ENCODE assay signal across 32 cellular contexts in genomic region chr14:96756745-96757144, GRCh38.
"Had no signal": no experiment of that assay in that cellular context is flagged by ENCODE, and none has a peak within 500 bp of the region (broad histone marks: within the 10 kb centered on the region; RNA-seq: fewer than 3 reads in every experiment).

No MANE protein-coding gene starts in this region.

- H3K79me2 ChIP-seq: hepatocyte had no signal

- H3K4me2 ChIP-seq: hepatocyte had no signal

- H3K36me3 ChIP-seq: ascending aorta, breast epithelium, cardiac muscle cell, colonic mucosa, esophagus muscularis mucosa, gastrocnemius medialis, heart right ventricle had no signal

- DNase-seq: activated CD4-positive, alpha-beta memory T cell treated with anti-CD3 and anti-CD28 coated beads, Interleukin-2, amount 10 ng/mL, durations not matched to agents 7 days and 5 days; activated CD4-positive, alpha-beta T cell treated with anti-CD3 and anti-CD28 coated beads for 1 hour; activated CD4-positive, alpha-beta T cell treated with anti-CD3 and anti-CD28 coated beads for 4 hours; activated CD4-positive, alpha-beta T cell treated with anti-CD3 and anti-CD28 coated beads, Interleukin-2, amount 10 ng/mL, durations not matched to agents 7 days and 5 days; activated CD4-positive, alpha-beta T cell treated with anti-CD3 and anti-CD28 coated beads, Interleukin-2, amount 50 U/mL, for 4 hours; activated CD8-positive, alpha-beta memory T cell treated with anti-CD3 and anti-CD28 coated beads for 24 hours; activated effector memory CD4-positive, alpha-beta T cell treated with Interleukin-2 at 50 U/mL for 16 hours; activated gamma-delta T cell treated with Interleukin-2 at 50 U/mL for 16 hours; activated naive CD4-positive, alpha-beta T cell treated with Interleukin-2 at 50 U/mL for 16 hours; activated naive CD8-positive, alpha-beta T cell treated with anti-CD3 and anti-CD28 coated beads, Interleukin-2, amount 10 ng/mL, durations not matched to agents 7 days and 5 days; activated T-cell treated with anti-CD3 and anti-CD28 coated beads, Interleukin-2, amount 50 U/mL, for 4 hours; central memory CD4-positive, alpha-beta T cell; cerebellar nuclear complex; colonic mucosa; dermis blood vessel endothelial cell; effector CD4-positive, alpha-beta T cell; effector memory CD8-positive, alpha-beta T cell; foreskin keratinocyte; gastrocnemius medialis; heart right ventricle; T-helper 2 cell had no signal

- H3K9me3 Mint-ChIP-seq: activated CD4-positive, alpha-beta memory T cell treated with anti-CD3 and anti-CD28 coated beads, Interleukin-2, amount 10 ng/mL, durations not matched to agents 7 days and 5 days; activated CD4-positive, alpha-beta T cell treated with anti-CD3 and anti-CD28 coated beads, Interleukin-2, amount 10 ng/mL, durations not matched to agents 7 days and 5 days; activated naive CD4-positive, alpha-beta T cell treated with anti-CD3 and anti-CD28 coated beads, Interleukin-2, amount 50 U/mL, for 72 hours; activated naive CD8-positive, alpha-beta T cell treated with anti-CD3 and anti-CD28 coated beads, Interleukin-2, amount 10 ng/mL, durations not matched to agents 7 days and 5 days; activated T-cell treated with anti-CD3 and anti-CD28 coated beads, Interleukin-2, amount 50 U/mL, for 4 hours; activated T-helper 17 cell treated with anti-CD3 and anti-CD28 coated beads, Interleukin-2, amount 50 U/mL, for 72 hours; brain; effector memory CD8-positive, alpha-beta T cell; WTC11 had no signal

- H3K27me3 ChIP-seq: ascending aorta, colonic mucosa had no signal

- H3K9me3 ChIP-seq: ascending aorta, breast epithelium, colonic mucosa, esophagus muscularis mucosa, gastrocnemius medialis, heart right ventricle had no signal

- H3K27ac ChIP-seq: ascending aorta, breast epithelium, cardiac muscle cell, colonic mucosa, esophagus muscularis mucosa, foreskin keratinocyte, gastrocnemius medialis, heart right ventricle, hepatocyte, VCaP had no signal

- H3K4me1 Mint-ChIP-seq: activated CD4-positive, alpha-beta memory T cell treated with anti-CD3 and anti-CD28 coated beads, Interleukin-2, amount 10 ng/mL, durations not matched to agents 7 days and 5 days; activated CD4-positive, alpha-beta T cell treated with anti-CD3 and anti-CD28 coated beads, Interleukin-2, amount 10 ng/mL, durations not matched to agents 7 days and 5 days; activated naive CD8-positive, alpha-beta T cell treated with anti-CD3 and anti-CD28 coated beads, Interleukin-2, amount 10 ng/mL, durations not matched to agents 7 days and 5 days; activated T-helper 17 cell treated with anti-CD3 and anti-CD28 coated beads, Interleukin-2, amount 50 U/mL, for 72 hours; WTC11 had no signal

- H3K27ac Mint-ChIP-seq: activated CD4-positive, alpha-beta memory T cell treated with anti-CD3 and anti-CD28 coated beads, Interleukin-2, amount 10 ng/mL, durations not matched to agents 7 days and 5 days; activated CD4-positive, alpha-beta T cell treated with anti-CD3 and anti-CD28 coated beads, Interleukin-2, amount 10 ng/mL, durations not matched to agents 7 days and 5 days; activated naive CD4-positive, alpha-beta T cell treated with anti-CD3 and anti-CD28 coated beads, Interleukin-2, amount 50 U/mL, for 72 hours; activated naive CD8-positive, alpha-beta T cell treated with anti-CD3 and anti-CD28 coated beads, Interleukin-2, amount 10 ng/mL, durations not matched to agents 7 days and 5 days; activated T-helper 17 cell treated with anti-CD3 and anti-CD28 coated beads, Interleukin-2, amount 50 U/mL, for 72 hours; brain; effector memory CD8-positive, alpha-beta T cell; WTC11 had no signal

- ATAC-seq: activated naive CD4-positive, alpha-beta T cell treated with anti-CD3 and anti-CD28 coated beads, Interleukin-2, amount 50 U/mL, for 72 hours; activated T-cell treated with anti-CD3 and anti-CD28 coated beads, Interleukin-2, amount 50 U/mL, for 4 hours; activated T-helper 17 cell treated with anti-CD3 and anti-CD28 coated beads, Interleukin-2, amount 50 U/mL, for 72 hours; effector memory CD8-positive, alpha-beta T cell; foreskin keratinocyte; gastrocnemius medialis; heart right ventricle; WTC11 had no signal

- H3K4me3 ChIP-seq: ascending aorta, breast epithelium, cardiac muscle cell, colonic mucosa, esophagus muscularis mucosa, gastrocnemius medialis, heart right ventricle, hepatocyte had no signal

- H2AFZ ChIP-seq: hepatocyte had no signal

- H3K36me3 Mint-ChIP-seq: activated naive CD4-positive, alpha-beta T cell treated with anti-CD3 and anti-CD28 coated beads, Interleukin-2, amount 50 U/mL, for 72 hours; activated naive CD8-positive, alpha-beta T cell treated with anti-CD3 and anti-CD28 coated beads, Interleukin-2, amount 10 ng/mL, durations not matched to agents 7 days and 5 days; brain; WTC11 had no signal

- H3K4me3 Mint-ChIP-seq: activated CD4-positive, alpha-beta memory T cell treated with anti-CD3 and anti-CD28 coated beads, Interleukin-2, amount 10 ng/mL, durations not matched to agents 7 days and 5 days; activated CD4-positive, alpha-beta T cell treated with anti-CD3 and anti-CD28 coated beads, Interleukin-2, amount 10 ng/mL, durations not matched to agents 7 days and 5 days; activated naive CD8-positive, alpha-beta T cell treated with anti-CD3 and anti-CD28 coated beads, Interleukin-2, amount 10 ng/mL, durations not matched to agents 7 days and 5 days; activated T-cell treated with anti-CD3 and anti-CD28 coated beads, Interleukin-2, amount 50 U/mL, for 4 hours; activated T-helper 17 cell treated with anti-CD3 and anti-CD28 coated beads, Interleukin-2, amount 50 U/mL, for 72 hours; brain; effector memory CD8-positive, alpha-beta T cell; WTC11 had no signal

- H3K4me1 ChIP-seq: ascending aorta, breast epithelium, colonic mucosa, esophagus muscularis mucosa, foreskin keratinocyte, gastrocnemius medialis, heart right ventricle had no signal

- FAIRE-seq: TTC549 had no signal
